8 cellular contexts compared by ENCODE assay signal in genomic region chr10:125160856-125161569, GRCh38. TPM values are rescaled to one million over a fixed set of nuclear protein-coding genes. Genes with fewer than 3 reads are reported as not detected.
DNase-seq lines count a peak whose midpoint lies in the region; ATAC-seq and TF ChIP-seq lines count a peak whose summit lies in the region.

No MANE protein-coding gene starts in this region.

- peaks cover 43% of the 10 kb centered on the region for H3K27me3 Mint-ChIP-seq in T-helper 2 cell treated with Interferon-gamma antibody and Interleukin-4, amounts not matched to agents 5 μg/mL and 100 μg/mL, for 36 hours (ENCODE audit: low read depth)
- H3K27me3 Mint-ChIP-seq in T-cell: peaks cover 36 to 47% of the 10 kb centered on the region in 2 donors
- H3K27me3 Mint-ChIP-seq in stimulated activated naive CD8-positive, alpha-beta T cell treated with anti-CD3 and anti-CD28 coated beads, Interleukin-15, Interleukin-2, amounts not matched to agents 100 ng/mL and 50 ng/mL, for 24 hours: peaks cover 45% of the 10 kb centered on the region

- no peaks in the 10 kb centered on the region for H3K36me3 ChIP-seq in left lung

- ATAC-seq in T-cell (replicated peaks in 1 of 4) (peak; percentile 9 to 53 (median 31)), left lung (peak; percentile 68)

- peak overlapping the region; percentile 97 for H3K27ac ChIP-seq in left lung

- no peaks in the 10 kb centered on the region for H3K36me3 Mint-ChIP-seq in T-helper 2 cell treated with Interferon-gamma antibody and Interleukin-4, amounts not matched to agents 5 μg/mL and 100 μg/mL, for 36 hours (ENCODE audit: low read depth)
- H3K36me3 Mint-ChIP-seq in T-cell: no peaks in the 10 kb centered on the region
- H3K36me3 Mint-ChIP-seq in stimulated activated naive CD8-positive, alpha-beta T cell treated with anti-CD3 and anti-CD28 coated beads, Interleukin-15, Interleukin-2, amounts not matched to agents 100 ng/mL and 50 ng/mL, for 24 hours (ENCODE audit: low read depth): no peaks in the 10 kb centered on the region

- peaks cover 5% of the 10 kb centered on the region for H3K4me1 Mint-ChIP-seq in T-helper 2 cell treated with Interferon-gamma antibody and Interleukin-4, amounts not matched to agents 5 μg/mL and 100 μg/mL, for 36 hours (ENCODE audit: low read depth)
- H3K4me1 Mint-ChIP-seq in T-cell: peaks cover 6 to 9% (median 8%) of the 10 kb centered on the region in 3 donors
- peaks cover 5% of the 10 kb centered on the region for H3K4me1 Mint-ChIP-seq in stimulated activated naive CD8-positive, alpha-beta T cell treated with anti-CD3 and anti-CD28 coated beads, Interleukin-15, Interleukin-2, amounts not matched to agents 100 ng/mL and 50 ng/mL, for 24 hours (ENCODE audit: low read depth)

- no peaks in the 10 kb centered on the region for H3K9me3 Mint-ChIP-seq in T-helper 2 cell treated with Interferon-gamma antibody and Interleukin-4, amounts not matched to agents 5 μg/mL and 100 μg/mL, for 36 hours
- H3K9me3 Mint-ChIP-seq in T-cell: no peaks in the 10 kb centered on the region
- no peaks in the 10 kb centered on the region for H3K9me3 Mint-ChIP-seq in stimulated activated naive CD8-positive, alpha-beta T cell treated with anti-CD3 and anti-CD28 coated beads, Interleukin-15, Interleukin-2, amounts not matched to agents 100 ng/mL and 50 ng/mL, for 24 hours

- POLR2A ChIA-PET in T-cell (lab: Charles Lee): no interaction called here

- no peaks in the 10 kb centered on the region for H3K9me3 ChIP-seq in left lung

- intact Hi-C loops in left lung (cut with DNase I): no loop called here

- peaks cover 0 to 15% of the 10 kb centered on the region in 2 donors for H3K27me3 ChIP-seq in left lung

- peak overlapping the region; percentile 42 for H3K4me3 Mint-ChIP-seq in T-helper 2 cell treated with Interferon-gamma antibody and Interleukin-4, amounts not matched to agents 5 μg/mL and 100 μg/mL, for 36 hours
- peak overlapping the region; percentile 63 to 70 (median 65) for H3K4me3 Mint-ChIP-seq in T-cell
- H3K4me3 Mint-ChIP-seq in stimulated activated naive CD8-positive, alpha-beta T cell treated with anti-CD3 and anti-CD28 coated beads, Interleukin-15, Interleukin-2, amounts not matched to agents 100 ng/mL and 50 ng/mL, for 24 hours: peak overlapping the region; percentile 45

- no peak overlapping the region for H3K27ac Mint-ChIP-seq in T-helper 2 cell treated with Interferon-gamma antibody and Interleukin-4, amounts not matched to agents 5 μg/mL and 100 μg/mL, for 36 hours
- no peak overlapping the region for H3K27ac Mint-ChIP-seq in T-cell
- no peak overlapping the region for H3K27ac Mint-ChIP-seq in stimulated activated naive CD8-positive, alpha-beta T cell treated with anti-CD3 and anti-CD28 coated beads, Interleukin-15, Interleukin-2, amounts not matched to agents 100 ng/mL and 50 ng/mL, for 24 hours

- H3K4me3 ChIP-seq in left lung: peak overlapping the region; percentile 64 to 83

- no peak for DNase-seq in T-helper 2 cell treated with Interferon-gamma antibody and Interleukin-4, amounts not matched to agents 5 μg/mL and 100 μg/mL, for 36 hours (ENCODE audit: low spot score)
- no peak for DNase-seq in T-helper 2 cell
- DNase-seq in M059J (ENCODE audit: low read depth): peak; percentile 80
- DNase-seq in T-cell: peak in 5 of 34 experiments; percentile 14 to 45 (median 21)
- peak; percentile 92 for DNase-seq in ecto neural progenitor cell (ENCODE audit: low spot score)
- DNase-seq in left lung: peak; percentile 80 to 96
- no peak for DNase-seq in OCI-M2 (lab: John Stamatoyannopoulos, UW; ENCODE audit: unreplicated experiment)

- TF ChIP-seq CTCF in left lung (IDR thresholded peaks at IDR 0.05): peak; percentile 41 to 64

- peaks cover 13 to 29% of the 10 kb centered on the region in 2 donors for H3K4me1 ChIP-seq in left lung

- CTCF ChIA-PET in T-cell (lab: Charles Lee): no interaction called here

RNA-seq across cellular contexts. Expression of gene CTBP2, which starts 0.7 kb away (rescaled TPM):
- 41.3 and 55.5 TPM in 2 replicates for total RNA-seq in M059J (2014; rRNA removed; shearing (Covaris generic))
- total RNA-seq in T-cell: 1 to 10 TPM; 1.1 to 5.8 (median 3.1) TPM
- total RNA-seq in left lung: 10 to 100 TPM; 71.2 to 77.6 TPM

Comparison
In these comparisons a context has a peak if more than half of its experiments do, and no peak if none do; other contexts are left out.
1. DNase-seq: peak in M059J (single experiment), ecto neural progenitor cell (single experiment) and left lung (2 of 2); none in T-helper 2 cell treated with Interferon-gamma antibody and Interleukin-4, amounts not matched to agents 5 μg/mL and 100 μg/mL, for 36 hours (single experiment), T-helper 2 cell (0 of 5) and OCI-M2 (single experiment).
2. Peak in every context shown above with its lines, with median percentiles within 50 percentile points of each other: H3K4me3 Mint-ChIP-seq.